Comparison of ENCODE assay signal across 1 cellular context in genomic region chr9:127806871-127807270, GRCh38.
TF ChIP-seq lines count a peak whose summit lies in the region.

No MANE protein-coding gene starts in this region.

TF ChIP-seq in SK-N-SH, 30 proteins besides CTCF, POLR2A, EP300 and RAD21 (continued from another document):
- TF ChIP-seq EZH2phosphoT487 (IDR thresholded peaks at IDR 0.05; ENCODE audit: borderline replicate concordance, low read depth) (no peak), PBX3 (IDR thresholded peaks at IDR 0.05) (no peak), MXI1 (IDR thresholded peaks at IDR 0.05; ENCODE audit: low read depth, low read length) (no peak), FOXJ3 (CRISPR knock-in tag; IDR thresholded peaks at IDR 0.05) (no peak), YY1 (IDR thresholded peaks at IDR 0.05; ENCODE audit: low read depth) (no peak), POLR2AphosphoS5 (IDR thresholded peaks at IDR 0.05; ENCODE audit: low read depth, low read length) (no peak), NFIC (IDR thresholded peaks at IDR 0.05; ENCODE audit: borderline replicate concordance) (no peak), GATA2 (CRISPR knock-in tag; IDR thresholded peaks at IDR 0.05) (no peak), JUND (IDR thresholded peaks at IDR 0.05) (no peak), TCF12 (IDR thresholded peaks at IDR 0.05) (no peak), GABPA (IDR thresholded peaks at IDR 0.05; ENCODE audit: low read depth) (no peak)
- TF ChIP-seq, protein P1, sequence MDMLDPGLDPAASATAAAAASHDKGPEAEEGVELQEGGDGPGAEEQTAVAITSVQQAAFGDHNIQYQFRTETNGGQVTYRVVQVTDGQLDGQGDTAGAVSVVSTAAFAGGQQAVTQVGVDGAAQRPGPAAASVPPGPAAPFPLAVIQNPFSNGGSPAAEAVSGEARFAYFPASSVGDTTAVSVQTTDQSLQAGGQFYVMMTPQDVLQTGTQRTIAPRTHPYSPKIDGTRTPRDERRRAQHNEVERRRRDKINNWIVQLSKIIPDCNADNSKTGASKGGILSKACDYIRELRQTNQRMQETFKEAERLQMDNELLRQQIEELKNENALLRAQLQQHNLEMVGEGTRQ (IDR thresholded peaks at IDR 0.05; ENCODE audit: borderline replicate concordance, low read depth, low read length) = no peak
- TF ChIP-seq, protein P2, sequence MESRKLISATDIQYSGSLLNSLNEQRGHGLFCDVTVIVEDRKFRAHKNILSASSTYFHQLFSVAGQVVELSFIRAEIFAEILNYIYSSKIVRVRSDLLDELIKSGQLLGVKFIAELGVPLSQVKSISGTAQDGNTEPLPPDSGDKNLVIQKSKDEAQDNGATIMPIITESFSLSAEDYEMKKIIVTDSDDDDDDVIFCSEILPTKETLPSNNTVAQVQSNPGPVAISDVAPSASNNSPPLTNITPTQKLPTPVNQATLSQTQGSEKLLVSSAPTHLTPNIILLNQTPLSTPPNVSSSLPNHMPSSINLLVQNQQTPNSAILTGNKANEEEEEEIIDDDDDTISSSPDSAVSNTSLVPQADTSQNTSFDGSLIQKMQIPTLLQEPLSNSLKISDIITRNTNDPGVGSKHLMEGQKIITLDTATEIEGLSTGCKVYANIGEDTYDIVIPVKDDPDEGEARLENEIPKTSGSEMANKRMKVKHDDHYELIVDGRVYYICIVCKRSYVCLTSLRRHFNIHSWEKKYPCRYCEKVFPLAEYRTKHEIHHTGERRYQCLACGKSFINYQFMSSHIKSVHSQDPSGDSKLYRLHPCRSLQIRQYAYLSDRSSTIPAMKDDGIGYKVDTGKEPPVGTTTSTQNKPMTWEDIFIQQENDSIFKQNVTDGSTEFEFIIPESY (IDR thresholded peaks at IDR 0.05; ENCODE audit: borderline replicate concordance, low read depth) = no peak
